ENCODE assay signal across 1 cellular context in genomic region chr2:30115981-30116285, GRCh38.
TF ChIP-seq lines count a peak whose summit lies in the region.

No MANE protein-coding gene starts in this region.

TF ChIP-seq in HepG2, 621 proteins besides CTCF, POLR2A, EP300 and RAD21:
- no peak for TF ChIP-seq ZNF646 (CRISPR knock-in tag; IDR thresholded peaks at IDR 0.05)
- TF ChIP-seq IRF2 (CRISPR knock-in tag; IDR thresholded peaks at IDR 0.05) = 0 out of 2 replicates have a peak, but pooled peaks have one; percentile 8
